1 cellular context compared by ENCODE assay signal in the genomic region with DNA sequence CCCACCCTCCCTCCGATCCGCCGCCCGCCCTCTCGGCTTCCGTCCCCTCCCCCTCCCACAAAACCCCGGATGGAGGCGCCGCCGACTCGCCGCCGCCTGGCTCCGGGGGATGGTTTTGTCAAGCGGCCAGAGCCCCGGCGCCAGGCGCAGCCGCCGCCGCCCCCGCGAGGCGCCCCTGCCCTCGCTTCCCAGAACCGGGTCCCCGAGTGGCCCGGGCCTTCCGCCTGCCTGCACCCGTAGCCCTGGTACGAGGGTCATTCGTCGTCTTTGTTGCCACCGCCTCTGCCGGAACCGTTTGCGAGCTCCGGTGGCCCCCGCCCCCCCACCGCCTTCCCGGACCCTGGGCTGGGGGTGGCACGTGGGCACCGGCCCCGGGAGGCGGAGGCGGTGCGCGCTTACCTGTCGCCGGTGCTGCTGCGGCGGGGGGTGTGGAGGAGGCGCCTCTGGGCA.
TF ChIP-seq lines count a peak whose summit lies in the region.

No MANE protein-coding gene starts in this region.

TF ChIP-seq in HepG2, 621 proteins besides CTCF, POLR2A, EP300 and RAD21 (continued from another document and continues in another):
- 0 out of 2 replicates have a peak, but pooled peaks have one; percentile 69 for TF ChIP-seq ZNF530 (CRISPR knock-in tag; IDR thresholded peaks at IDR 0.05; ENCODE audit: low read depth)
- no peak for TF ChIP-seq ZNF567 (CRISPR knock-in tag; IDR thresholded peaks at IDR 0.05; ENCODE audit: borderline replicate concordance)
- TF ChIP-seq, protein P1, sequence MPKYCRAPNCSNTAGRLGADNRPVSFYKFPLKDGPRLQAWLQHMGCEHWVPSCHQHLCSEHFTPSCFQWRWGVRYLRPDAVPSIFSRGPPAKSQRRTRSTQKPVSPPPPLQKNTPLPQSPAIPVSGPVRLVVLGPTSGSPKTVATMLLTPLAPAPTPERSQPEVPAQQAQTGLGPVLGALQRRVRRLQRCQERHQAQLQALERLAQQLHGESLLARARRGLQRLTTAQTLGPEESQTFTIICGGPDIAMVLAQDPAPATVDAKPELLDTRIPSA (CRISPR knock-in tag; IDR thresholded peaks at IDR 0.05; ENCODE audit: borderline replicate concordance), result no peak
- TF ChIP-seq ZNF343 (CRISPR knock-in tag; IDR thresholded peaks at IDR 0.05), result peak; percentile 84; the same call in 1 of the 2 replicates
- TF ChIP-seq, protein P2, sequence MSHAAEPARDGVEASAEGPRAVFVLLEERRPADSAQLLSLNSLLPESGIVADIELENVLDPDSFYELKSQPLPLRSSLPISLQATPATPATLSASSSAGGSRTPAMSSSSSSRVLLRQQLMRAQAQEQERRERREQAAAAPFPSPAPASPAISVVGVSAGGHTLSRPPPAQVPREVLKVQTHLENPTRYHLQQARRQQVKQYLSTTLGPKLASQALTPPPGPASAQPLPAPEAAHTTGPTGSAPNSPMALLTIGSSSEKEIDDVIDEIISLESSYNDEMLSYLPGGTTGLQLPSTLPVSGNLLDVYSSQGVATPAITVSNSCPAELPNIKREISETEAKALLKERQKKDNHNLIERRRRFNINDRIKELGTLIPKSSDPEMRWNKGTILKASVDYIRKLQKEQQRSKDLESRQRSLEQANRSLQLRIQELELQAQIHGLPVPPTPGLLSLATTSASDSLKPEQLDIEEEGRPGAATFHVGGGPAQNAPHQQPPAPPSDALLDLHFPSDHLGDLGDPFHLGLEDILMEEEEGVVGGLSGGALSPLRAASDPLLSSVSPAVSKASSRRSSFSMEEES (CRISPR knock-in tag; IDR thresholded peaks at IDR 0.05), result no peak
- no peak for TF ChIP-seq NCOR1 (IDR thresholded peaks at IDR 0.05; ENCODE audit: borderline replicate concordance, low read length)
- TF ChIP-seq ZSCAN22 (CRISPR knock-in tag; IDR thresholded peaks at IDR 0.05), result peak; percentile 75; the same call in 1 of the 2 replicates
- TF ChIP-seq ZNF746 (CRISPR knock-in tag; IDR thresholded peaks at IDR 0.05), result no peak
- no peak for TF ChIP-seq NR1H2 (CRISPR knock-in tag; IDR thresholded peaks at IDR 0.05; ENCODE audit: borderline replicate concordance, low read depth)
- TF ChIP-seq ZNF546 (CRISPR knock-in tag; conservative IDR thresholded peaks at IDR 0.05), result no peak
- TF ChIP-seq JARID2 (CRISPR knock-in tag; IDR thresholded peaks at IDR 0.05; ENCODE audit: insufficient replicate concordance), result no peak
- no peak for TF ChIP-seq ATAD3A (CRISPR knock-in tag; IDR thresholded peaks at IDR 0.05)
- no peak for TF ChIP-seq ONECUT2 (CRISPR knock-in tag; IDR thresholded peaks at IDR 0.05)
- TF ChIP-seq, protein P3, sequence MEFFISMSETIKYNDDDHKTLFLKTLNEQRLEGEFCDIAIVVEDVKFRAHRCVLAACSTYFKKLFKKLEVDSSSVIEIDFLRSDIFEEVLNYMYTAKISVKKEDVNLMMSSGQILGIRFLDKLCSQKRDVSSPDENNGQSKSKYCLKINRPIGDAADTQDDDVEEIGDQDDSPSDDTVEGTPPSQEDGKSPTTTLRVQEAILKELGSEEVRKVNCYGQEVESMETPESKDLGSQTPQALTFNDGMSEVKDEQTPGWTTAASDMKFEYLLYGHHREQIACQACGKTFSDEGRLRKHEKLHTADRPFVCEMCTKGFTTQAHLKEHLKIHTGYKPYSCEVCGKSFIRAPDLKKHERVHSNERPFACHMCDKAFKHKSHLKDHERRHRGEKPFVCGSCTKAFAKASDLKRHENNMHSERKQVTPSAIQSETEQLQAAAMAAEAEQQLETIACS (CRISPR knock-in tag; IDR thresholded peaks at IDR 0.05), result no peak
- TF ChIP-seq, protein P4, sequence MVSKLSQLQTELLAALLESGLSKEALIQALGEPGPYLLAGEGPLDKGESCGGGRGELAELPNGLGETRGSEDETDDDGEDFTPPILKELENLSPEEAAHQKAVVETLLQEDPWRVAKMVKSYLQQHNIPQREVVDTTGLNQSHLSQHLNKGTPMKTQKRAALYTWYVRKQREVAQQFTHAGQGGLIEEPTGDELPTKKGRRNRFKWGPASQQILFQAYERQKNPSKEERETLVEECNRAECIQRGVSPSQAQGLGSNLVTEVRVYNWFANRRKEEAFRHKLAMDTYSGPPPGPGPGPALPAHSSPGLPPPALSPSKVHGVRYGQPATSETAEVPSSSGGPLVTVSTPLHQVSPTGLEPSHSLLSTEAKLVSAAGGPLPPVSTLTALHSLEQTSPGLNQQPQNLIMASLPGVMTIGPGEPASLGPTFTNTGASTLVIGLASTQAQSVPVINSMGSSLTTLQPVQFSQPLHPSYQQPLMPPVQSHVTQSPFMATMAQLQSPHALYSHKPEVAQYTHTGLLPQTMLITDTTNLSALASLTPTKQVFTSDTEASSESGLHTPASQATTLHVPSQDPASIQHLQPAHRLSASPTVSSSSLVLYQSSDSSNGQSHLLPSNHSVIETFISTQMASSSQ (IDR thresholded peaks at IDR 0.05; ENCODE audit: low read depth), result no peak
- TF ChIP-seq, protein P4 (CRISPR knock-in tag; IDR thresholded peaks at IDR 0.05; ENCODE audit: borderline replicate concordance), result no peak
- no peak for TF ChIP-seq CHD4 (IDR thresholded peaks at IDR 0.05; ENCODE audit: borderline replicate concordance, low read length)
- TF ChIP-seq, protein P5, sequence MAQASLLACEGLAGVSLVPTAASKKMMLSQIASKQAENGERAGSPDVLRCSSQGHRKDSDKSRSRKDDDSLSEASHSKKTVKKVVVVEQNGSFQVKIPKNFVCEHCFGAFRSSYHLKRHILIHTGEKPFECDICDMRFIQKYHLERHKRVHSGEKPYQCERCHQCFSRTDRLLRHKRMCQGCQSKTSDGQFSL (CRISPR knock-in tag; IDR thresholded peaks at IDR 0.05), result peak; percentile 89; the same call in 1 of the 2 replicates
- TF ChIP-seq GTF2F1 (IDR thresholded peaks at IDR 0.05; ENCODE audit: low read length), result no peak
- TF ChIP-seq KLF9 (CRISPR knock-in tag; IDR thresholded peaks at IDR 0.05; ENCODE audit: low read depth), result no peak
- peak; percentile 99 for TF ChIP-seq AGO2 (optimal IDR thresholded peaks at IDR 0.05; ENCODE audit: low read depth, low read length)
- TF ChIP-seq U2AF1 (optimal IDR thresholded peaks at IDR 0.05; ENCODE audit: low read depth, low read length), result no peak
- TF ChIP-seq, protein P6, sequence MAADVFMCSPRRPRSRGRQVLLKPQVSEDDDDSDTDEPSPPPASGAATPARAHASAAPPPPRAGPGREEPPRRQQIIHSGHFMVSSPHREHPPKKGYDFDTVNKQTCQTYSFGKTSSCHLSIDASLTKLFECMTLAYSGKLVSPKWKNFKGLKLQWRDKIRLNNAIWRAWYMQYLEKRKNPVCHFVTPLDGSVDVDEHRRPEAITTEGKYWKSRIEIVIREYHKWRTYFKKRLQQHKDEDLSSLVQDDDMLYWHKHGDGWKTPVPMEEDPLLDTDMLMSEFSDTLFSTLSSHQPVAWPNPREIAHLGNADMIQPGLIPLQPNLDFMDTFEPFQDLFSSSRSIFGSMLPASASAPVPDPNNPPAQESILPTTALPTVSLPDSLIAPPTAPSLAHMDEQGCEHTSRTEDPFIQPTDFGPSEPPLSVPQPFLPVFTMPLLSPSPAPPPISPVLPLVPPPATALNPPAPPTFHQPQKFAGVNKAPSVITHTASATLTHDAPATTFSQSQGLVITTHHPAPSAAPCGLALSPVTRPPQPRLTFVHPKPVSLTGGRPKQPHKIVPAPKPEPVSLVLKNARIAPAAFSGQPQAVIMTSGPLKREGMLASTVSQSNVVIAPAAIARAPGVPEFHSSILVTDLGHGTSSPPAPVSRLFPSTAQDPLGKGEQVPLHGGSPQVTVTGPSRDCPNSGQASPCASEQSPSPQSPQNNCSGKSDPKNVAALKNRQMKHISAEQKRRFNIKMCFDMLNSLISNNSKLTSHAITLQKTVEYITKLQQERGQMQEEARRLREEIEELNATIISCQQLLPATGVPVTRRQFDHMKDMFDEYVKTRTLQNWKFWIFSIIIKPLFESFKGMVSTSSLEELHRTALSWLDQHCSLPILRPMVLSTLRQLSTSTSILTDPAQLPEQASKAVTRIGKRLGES (CRISPR knock-in tag; IDR thresholded peaks at IDR 0.05; ENCODE audit: borderline replicate concordance), result no peak
- no peak for TF ChIP-seq SRSF9 (IDR thresholded peaks at IDR 0.05; ENCODE audit: borderline replicate concordance, insufficient read depth, low read depth, low read length, poor library complexity, severe bottlenecking)
- TF ChIP-seq RNF2 (conservative IDR thresholded peaks at IDR 0.05; ENCODE audit: low read depth), result 0 out of 2 replicates have a peak, but pooled peaks have one; percentile 31
- TF ChIP-seq ZNF350 (CRISPR knock-in tag; IDR thresholded peaks at IDR 0.05; ENCODE audit: borderline replicate concordance, low read depth), result no peak
- TF ChIP-seq ZNF510 (CRISPR knock-in tag; IDR thresholded peaks at IDR 0.05; ENCODE audit: low read depth), result 0 out of 2 replicates have a peak, but pooled peaks have one; percentile 24
- TF ChIP-seq, protein P7, sequence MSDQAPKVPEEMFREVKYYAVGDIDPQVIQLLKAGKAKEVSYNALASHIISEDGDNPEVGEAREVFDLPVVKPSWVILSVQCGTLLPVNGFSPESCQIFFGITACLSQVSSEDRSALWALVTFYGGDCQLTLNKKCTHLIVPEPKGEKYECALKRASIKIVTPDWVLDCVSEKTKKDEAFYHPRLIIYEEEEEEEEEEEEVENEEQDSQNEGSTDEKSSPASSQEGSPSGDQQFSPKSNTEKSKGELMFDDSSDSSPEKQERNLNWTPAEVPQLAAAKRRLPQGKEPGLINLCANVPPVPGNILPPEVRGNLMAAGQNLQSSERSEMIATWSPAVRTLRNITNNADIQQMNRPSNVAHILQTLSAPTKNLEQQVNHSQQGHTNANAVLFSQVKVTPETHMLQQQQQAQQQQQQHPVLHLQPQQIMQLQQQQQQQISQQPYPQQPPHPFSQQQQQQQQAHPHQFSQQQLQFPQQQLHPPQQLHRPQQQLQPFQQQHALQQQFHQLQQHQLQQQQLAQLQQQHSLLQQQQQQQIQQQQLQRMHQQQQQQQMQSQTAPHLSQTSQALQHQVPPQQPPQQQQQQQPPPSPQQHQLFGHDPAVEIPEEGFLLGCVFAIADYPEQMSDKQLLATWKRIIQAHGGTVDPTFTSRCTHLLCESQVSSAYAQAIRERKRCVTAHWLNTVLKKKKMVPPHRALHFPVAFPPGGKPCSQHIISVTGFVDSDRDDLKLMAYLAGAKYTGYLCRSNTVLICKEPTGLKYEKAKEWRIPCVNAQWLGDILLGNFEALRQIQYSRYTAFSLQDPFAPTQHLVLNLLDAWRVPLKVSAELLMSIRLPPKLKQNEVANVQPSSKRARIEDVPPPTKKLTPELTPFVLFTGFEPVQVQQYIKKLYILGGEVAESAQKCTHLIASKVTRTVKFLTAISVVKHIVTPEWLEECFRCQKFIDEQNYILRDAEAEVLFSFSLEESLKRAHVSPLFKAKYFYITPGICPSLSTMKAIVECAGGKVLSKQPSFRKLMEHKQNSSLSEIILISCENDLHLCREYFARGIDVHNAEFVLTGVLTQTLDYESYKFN (CRISPR knock-in tag; conservative IDR thresholded peaks at IDR 0.05), result no peak
- TF ChIP-seq, protein P8, sequence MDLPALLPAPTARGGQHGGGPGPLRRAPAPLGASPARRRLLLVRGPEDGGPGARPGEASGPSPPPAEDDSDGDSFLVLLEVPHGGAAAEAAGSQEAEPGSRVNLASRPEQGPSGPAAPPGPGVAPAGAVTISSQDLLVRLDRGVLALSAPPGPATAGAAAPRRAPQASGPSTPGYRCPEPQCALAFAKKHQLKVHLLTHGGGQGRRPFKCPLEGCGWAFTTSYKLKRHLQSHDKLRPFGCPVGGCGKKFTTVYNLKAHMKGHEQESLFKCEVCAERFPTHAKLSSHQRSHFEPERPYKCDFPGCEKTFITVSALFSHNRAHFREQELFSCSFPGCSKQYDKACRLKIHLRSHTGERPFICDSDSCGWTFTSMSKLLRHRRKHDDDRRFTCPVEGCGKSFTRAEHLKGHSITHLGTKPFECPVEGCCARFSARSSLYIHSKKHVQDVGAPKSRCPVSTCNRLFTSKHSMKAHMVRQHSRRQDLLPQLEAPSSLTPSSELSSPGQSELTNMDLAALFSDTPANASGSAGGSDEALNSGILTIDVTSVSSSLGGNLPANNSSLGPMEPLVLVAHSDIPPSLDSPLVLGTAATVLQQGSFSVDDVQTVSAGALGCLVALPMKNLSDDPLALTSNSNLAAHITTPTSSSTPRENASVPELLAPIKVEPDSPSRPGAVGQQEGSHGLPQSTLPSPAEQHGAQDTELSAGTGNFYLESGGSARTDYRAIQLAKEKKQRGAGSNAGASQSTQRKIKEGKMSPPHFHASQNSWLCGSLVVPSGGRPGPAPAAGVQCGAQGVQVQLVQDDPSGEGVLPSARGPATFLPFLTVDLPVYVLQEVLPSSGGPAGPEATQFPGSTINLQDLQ (CRISPR knock-in tag; IDR thresholded peaks at IDR 0.05), result no peak
- TF ChIP-seq IRF2 (CRISPR knock-in tag; IDR thresholded peaks at IDR 0.05), result no peak
- TF ChIP-seq FOXP1 (IDR thresholded peaks at IDR 0.05), result no peak
- no peak for TF ChIP-seq FOXP1 (CRISPR knock-in tag; IDR thresholded peaks at IDR 0.05)
- no peak for TF ChIP-seq ZNF337 (CRISPR knock-in tag; IDR thresholded peaks at IDR 0.05; ENCODE audit: borderline replicate concordance, low read depth)
- TF ChIP-seq HNRNPUL1 (IDR thresholded peaks at IDR 0.05; ENCODE audit: low read depth, low read length), result no peak
- TF ChIP-seq, protein P9, sequence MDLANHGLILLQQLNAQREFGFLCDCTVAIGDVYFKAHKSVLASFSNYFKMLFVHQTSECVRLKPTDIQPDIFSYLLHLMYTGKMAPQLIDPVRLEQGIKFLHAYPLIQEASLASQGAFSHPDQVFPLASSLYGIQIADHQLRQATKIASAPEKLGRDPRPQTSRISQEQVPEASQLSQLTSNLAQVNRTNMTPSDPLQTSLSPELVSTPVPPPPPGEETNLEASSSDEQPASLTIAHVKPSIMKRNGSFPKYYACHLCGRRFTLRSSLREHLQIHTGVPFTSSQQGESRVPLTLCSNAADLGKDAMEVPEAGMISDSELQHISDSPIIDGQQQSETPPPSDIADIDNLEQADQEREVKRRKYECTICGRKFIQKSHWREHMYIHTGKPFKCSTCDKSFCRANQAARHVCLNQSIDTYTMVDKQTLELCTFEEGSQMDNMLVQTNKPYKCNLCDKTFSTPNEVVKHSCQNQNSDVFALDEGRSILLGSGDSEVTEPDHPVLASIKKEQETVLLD (CRISPR knock-in tag; IDR thresholded peaks at IDR 0.05; ENCODE audit: low read depth), result no peak
- TF ChIP-seq, protein P10, sequence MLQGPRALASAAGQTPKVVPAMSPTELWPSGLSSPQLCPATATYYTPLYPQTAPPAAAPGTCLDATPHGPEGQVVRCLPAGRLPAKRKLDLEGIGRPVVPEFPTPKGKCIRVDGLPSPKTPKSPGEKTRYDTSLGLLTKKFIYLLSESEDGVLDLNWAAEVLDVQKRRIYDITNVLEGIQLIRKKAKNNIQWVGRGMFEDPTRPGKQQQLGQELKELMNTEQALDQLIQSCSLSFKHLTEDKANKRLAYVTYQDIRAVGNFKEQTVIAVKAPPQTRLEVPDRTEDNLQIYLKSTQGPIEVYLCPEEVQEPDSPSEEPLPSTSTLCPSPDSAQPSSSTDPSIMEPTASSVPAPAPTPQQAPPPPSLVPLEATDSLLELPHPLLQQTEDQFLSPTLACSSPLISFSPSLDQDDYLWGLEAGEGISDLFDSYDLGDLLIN (CRISPR knock-in tag; IDR thresholded peaks at IDR 0.05; ENCODE audit: borderline replicate concordance), result no peak
- TF ChIP-seq ZNF263 (CRISPR knock-in tag; IDR thresholded peaks at IDR 0.05), result no peak
- TF ChIP-seq BCL6 (CRISPR knock-in tag; IDR thresholded peaks at IDR 0.05), result no peak
